In genomic region chr3:188979669-188980311, GRCh38 we compare ENCODE assay signal across 18 cellular contexts.
DNase-seq lines count a peak whose midpoint lies in the region; ATAC-seq and TF ChIP-seq lines count a peak whose summit lies in the region.
"Had no signal": no experiment of that assay in that cellular context is flagged by ENCODE, and none has a peak within 500 bp of the region (broad histone marks: within the 10 kb centered on the region; RNA-seq: fewer than 3 reads in every experiment).

No MANE protein-coding gene starts in this region.

- H3K4me3 ChIP-seq in right atrium auricular region, result no peak overlapping the region

- no peaks in the 10 kb centered on the region for H3K9me3 ChIP-seq in right atrium auricular region

- no peaks in the 10 kb centered on the region for H3K4me1 ChIP-seq in right atrium auricular region

- H3K27me3 ChIP-seq in right atrium auricular region, result no peaks in the 10 kb centered on the region

- peak; percentile 40 to 50 for ATAC-seq in left cardiac atrium
- ATAC-seq: stimulated activated effector memory CD8-positive, alpha-beta T cell treated with anti-CD3 and anti-CD28 coated beads, Interleukin-12 subunit alpha, Interleukin-12 subunit beta, amount 100 ng/mL, for 72 hours had no signal

- POLR2A ChIA-PET in RWPE1 (lab: Yijun Ruan, JAX; ENCODE audit: low non-redundant PET), result no interaction called here

- in situ Hi-C loops in ACHN (cut with HindIII; ENCODE audit: low pct_ligation_motif_present, low pct_unique_long_range_greater_than_20kb, low sequenced_read_pairs), result no loop called here

- DNase-seq in left cardiac atrium, result no peak
- DNase-seq in right atrium auricular region (ENCODE audit: low spot score), result no peak
- peak; percentile 65 to 68 for DNase-seq in NCI-H446 (lab: John Stamatoyannopoulos, UW)
- DNase-seq in left kidney (ENCODE audit: low read depth, low spot score), result peak; percentile 75
- DNase-seq in RWPE1 (ENCODE audit: low spot score), result no peak
- no peak for DNase-seq in ACHN
- DNase-seq in LoVo (ENCODE audit: low spot score), result no peak
- DNase-seq in putamen (ENCODE audit: low spot score), result no peak
- DNase-seq: activated B cell treated with CpG ODN at 0.5 μM for 24 hours; activated effector memory CD4-positive, alpha-beta T cell treated with anti-CD3 and anti-CD28 coated beads, Interleukin-2, amount 50 U/mL, for 16 hours; aorta; CD8-positive, alpha-beta memory T cell; cortex of kidney; GDM1; HCEC 1CT; NCI-H524; small intestine had no signal

- TF ChIP-seq CTCF in right atrium auricular region (IDR thresholded peaks at IDR 0.05), result no peak
- TF ChIP-seq CTCF in RWPE1 (conservative IDR thresholded peaks at IDR 0.05; ENCODE audit: low read depth), result no peak

- H3K27ac ChIP-seq in right atrium auricular region (peak overlapping the region in 1 of 2 donors; percentile 55), RWPE1 (no peak overlapping the region)

- CTCF ChIA-PET in RWPE1 (lab: Yijun Ruan, JAX), result no interaction called here

- intact Hi-C loops in left cardiac atrium (cut with DNase I), result no loop called here

- H3K36me3 ChIP-seq in right atrium auricular region, result no peaks in the 10 kb centered on the region

Comparison
In these comparisons a context has a peak if more than half of its experiments do, and no peak if none do; other contexts are left out.
1. DNase-seq: peak in NCI-H446 (2 of 2) and left kidney (single experiment); none in left cardiac atrium (single experiment), right atrium auricular region (single experiment), RWPE1 (single experiment), ACHN (single experiment), LoVo (single experiment) and putamen (single experiment).